ENCODE assay signal across 13 cellular contexts in genomic region chr17:6592193-6592592, GRCh38. TPM values are rescaled to one million over a fixed set of nuclear protein-coding genes. Genes with fewer than 3 reads are reported as not detected.
DNase-seq lines count a peak whose midpoint lies in the region; ATAC-seq and TF ChIP-seq lines count a peak whose summit lies in the region.
"Had no signal": no experiment of that assay in that cellular context is flagged by ENCODE, and none has a peak within 500 bp of the region (broad histone marks: within the 10 kb centered on the region; RNA-seq: fewer than 3 reads in every experiment).

No MANE protein-coding gene starts in this region.

- CTCF ChIA-PET in Caco-2 (lab: Charles Lee): no interaction called here
- CTCF ChIA-PET in RWPE1 (lab: Yijun Ruan, JAX): no interaction called here

- no peaks in the 10 kb centered on the region for H3K36me3 ChIP-seq in Caco-2 (ENCODE audit: control insufficient read depth, insufficient read depth, low read length)

- no peak overlapping the region for H3K4me3 ChIP-seq in Caco-2 (ENCODE audit: low read depth, low read length)
- no peak overlapping the region for H3K4me3 ChIP-seq in epithelial cell of proximal tubule (ENCODE audit: low read depth, low read length)

- intact Hi-C loops in Caco-2 (cut with micrococcal nuclease; ENCODE audit: unreplicated experiment): no loop called here
- intact Hi-C loops in CD14-positive monocyte (cut with micrococcal nuclease): no loop called here

- H3K9me3 ChIP-seq in Caco-2: no peaks in the 10 kb centered on the region

- peaks cover 7% of the 10 kb centered on the region for H3K4me1 Mint-ChIP-seq in Caco-2 (ENCODE audit: low read depth, unreplicated experiment)
- H3K4me1 Mint-ChIP-seq in nephron: peaks cover 6% of the 10 kb centered on the region
- H3K4me1 Mint-ChIP-seq in CD14-positive monocyte: peaks cover 13% of the 10 kb centered on the region
- H3K4me1 Mint-ChIP-seq: activated T-helper 17 cell treated with anti-CD3 and anti-CD28 coated beads, Interleukin-2, amount 50 U/mL, for 72 hours; mesothelial cell of epicardium had no signal

- DNase-seq in Caco-2 (peak; percentile 40 to 44), RWPE1 (ENCODE audit: low spot score) (no peak), epithelial cell of proximal tubule (ENCODE audit: low read depth) (peak; percentile 86), CD14-positive monocyte (ENCODE audit: low spot score) (no peak)
- DNase-seq: DMS79, NCI-H526 treated with DMSO at 0.1 percent for 48 hours had no signal

- H3K9me3 Mint-ChIP-seq in Caco-2 (ENCODE audit: unreplicated experiment) (no peaks in the 10 kb centered on the region), nephron (no peaks in the 10 kb centered on the region), CD14-positive monocyte (peaks cover 0 to 1% (median 0%) of the 10 kb centered on the region in 7 donors)
- H3K9me3 Mint-ChIP-seq: activated T-helper 17 cell treated with anti-CD3 and anti-CD28 coated beads, Interleukin-2, amount 50 U/mL, for 72 hours; mesothelial cell of epicardium had no signal

- H3K27me3 ChIP-seq in Caco-2 (replicated peaks; ENCODE audit: control insufficient read depth, insufficient read depth, low read length): no peaks in the 10 kb centered on the region

- no TSS peak for BruUV-seq in Caco-2 (replicated peaks; lab: Mats Ljungman, UMichigan)

- peaks cover 15% of the 10 kb centered on the region for H3K4me1 ChIP-seq in Caco-2
- H3K4me1 ChIP-seq: parathyroid adenoma had no signal

- H3K27me3 Mint-ChIP-seq in Caco-2 (ENCODE audit: insufficient read depth, unreplicated experiment) (no peaks in the 10 kb centered on the region), nephron (ENCODE audit: low read depth) (no peaks in the 10 kb centered on the region), CD14-positive monocyte (ENCODE audit: low read depth in 3 of 3) (peaks cover 0 to 1% (median 0%) of the 10 kb centered on the region in 3 donors)
- H3K27me3 Mint-ChIP-seq: activated T-helper 17 cell treated with anti-CD3 and anti-CD28 coated beads, Interleukin-2, amount 50 U/mL, for 72 hours had no signal

- POLR2A ChIA-PET in Caco-2 (lab: Charles Lee): no interaction called here
- POLR2A ChIA-PET in RWPE1 (lab: Yijun Ruan, JAX; ENCODE audit: low non-redundant PET): no interaction called here

- H3K4me3 Mint-ChIP-seq in Caco-2 (ENCODE audit: unreplicated experiment) (peak overlapping the region; percentile 59), nephron (no peak overlapping the region), CD14-positive monocyte (no peak overlapping the region)
- H3K4me3 Mint-ChIP-seq: activated T-helper 17 cell treated with anti-CD3 and anti-CD28 coated beads, Interleukin-2, amount 50 U/mL, for 72 hours; mesothelial cell of epicardium had no signal

- peak overlapping the region; percentile 99 for H3K27ac Mint-ChIP-seq in Caco-2 (ENCODE audit: unreplicated experiment)
- H3K27ac Mint-ChIP-seq in nephron: peak overlapping the region; percentile 86 to 97 (median 93)
- H3K27ac Mint-ChIP-seq in CD14-positive monocyte: no peak overlapping the region
- H3K27ac Mint-ChIP-seq: activated T-helper 17 cell treated with anti-CD3 and anti-CD28 coated beads, Interleukin-2, amount 50 U/mL, for 72 hours; mesothelial cell of epicardium had no signal

- H3K36me3 Mint-ChIP-seq in Caco-2 (ENCODE audit: insufficient read depth, unreplicated experiment): peaks cover 16% of the 10 kb centered on the region
- H3K36me3 Mint-ChIP-seq in nephron (ENCODE audit: low read depth): peaks cover 85% of the 10 kb centered on the region
- H3K36me3 Mint-ChIP-seq in CD14-positive monocyte: peaks cover 76 to 87% of the 10 kb centered on the region in 2 donors

- peak overlapping the region; percentile 86 for H3K27ac ChIP-seq in RWPE1
- H3K27ac ChIP-seq: parathyroid adenoma had no signal

- no peak for TF ChIP-seq CTCF in Caco-2 (IDR thresholded peaks at IDR 0.05; ENCODE audit: insufficient read depth in 1 of 2, low read depth in 1 of 2, low read length in 1 of 2, severe bottlenecking in 1 of 2, unreplicated experiment in 1 of 2)
- no peak for TF ChIP-seq CTCF in RWPE1 (conservative IDR thresholded peaks at IDR 0.05; ENCODE audit: low read depth)
- no peak for TF ChIP-seq CTCF in epithelial cell of proximal tubule (conservative IDR thresholded peaks at IDR 0.05; ENCODE audit: low read depth, low read length)
- no peak for TF ChIP-seq CTCF in nephron (IDR thresholded peaks at IDR 0.05; ENCODE audit: unreplicated experiment in 3 of 3)
- TF ChIP-seq CTCF in CD14-positive monocyte (IDR thresholded peaks at IDR 0.05): no peak

- ATAC-seq in GM18867 (IDR thresholded peaks at IDR 0.05; ENCODE audit: unreplicated experiment): no peak
- no peak for ATAC-seq in HG02588 (IDR thresholded peaks at IDR 0.05; ENCODE audit: unreplicated experiment)
- ATAC-seq in HG02763 (IDR thresholded peaks at IDR 0.05; ENCODE audit: unreplicated experiment): no peak
- ATAC-seq: activated T-helper 17 cell treated with anti-CD3 and anti-CD28 coated beads, Interleukin-2, amount 50 U/mL, for 72 hours had no signal

RNA-seq across cellular contexts. Expression of gene PITPNM3, which starts 35.8 kb away (rescaled TPM):
- total RNA-seq in Caco-2 (2022): 0.32 and 0.50 TPM in 2 replicates
- 0.65 and 1.3 TPM in 2 replicates for total RNA-seq in epithelial cell of proximal tubule
- not detected for polyA plus RNA-seq in CD14-positive monocyte

RNA-seq across cellular contexts. Expression of gene KIAA0753, which starts 48.3 kb away (rescaled TPM):
- 7.7 and 9.8 TPM in 2 replicates for total RNA-seq in Caco-2 (2022)
- 13.5 and 15.7 TPM in 2 replicates for total RNA-seq in epithelial cell of proximal tubule
- polyA plus RNA-seq in CD14-positive monocyte: 1 to 10 TPM; 1.7 to 3.5 TPM

RNA-seq across cellular contexts. Expression of gene TXNDC17, which starts 48.7 kb away (rescaled TPM):
- total RNA-seq in Caco-2 (2022): 59.1 and 68.6 TPM in 2 replicates
- 351 and 501 TPM in 2 replicates for total RNA-seq in epithelial cell of proximal tubule
- 100 to 1,000 TPM; 319 to 357 TPM for polyA plus RNA-seq in CD14-positive monocyte

RNA-seq across cellular contexts. Expression of gene MED31, which starts 59.2 kb away (rescaled TPM):
- total RNA-seq in Caco-2 (2022): 9.5 and 10.2 TPM in 2 replicates
- total RNA-seq in epithelial cell of proximal tubule: 10.1 and 23.9 TPM in 2 replicates
- 10 to 100 TPM; 33.6 to 38.2 TPM for polyA plus RNA-seq in CD14-positive monocyte

RNA-seq across cellular contexts. Expression of gene C17orf100, which starts 59.4 kb away (rescaled TPM):
- 3.1 and 3.4 TPM in 2 replicates for total RNA-seq in Caco-2 (2022)
- 0.22 and 1.2 TPM in 2 replicates for total RNA-seq in epithelial cell of proximal tubule
- 1 to 10 TPM; 1.2 to 1.8 TPM for polyA plus RNA-seq in CD14-positive monocyte

Comparison
In these comparisons a context has a peak if more than half of its experiments do, and no peak if none do; other contexts are left out.
1. DNase-seq: peak in Caco-2 (2 of 2) and epithelial cell of proximal tubule (single experiment); none in RWPE1 (single experiment) and CD14-positive monocyte (single experiment).
2. H3K27ac Mint-ChIP-seq: peak in Caco-2 (single experiment) and nephron (3 of 3); none in CD14-positive monocyte (0 of 7).